In the genomic region with DNA sequence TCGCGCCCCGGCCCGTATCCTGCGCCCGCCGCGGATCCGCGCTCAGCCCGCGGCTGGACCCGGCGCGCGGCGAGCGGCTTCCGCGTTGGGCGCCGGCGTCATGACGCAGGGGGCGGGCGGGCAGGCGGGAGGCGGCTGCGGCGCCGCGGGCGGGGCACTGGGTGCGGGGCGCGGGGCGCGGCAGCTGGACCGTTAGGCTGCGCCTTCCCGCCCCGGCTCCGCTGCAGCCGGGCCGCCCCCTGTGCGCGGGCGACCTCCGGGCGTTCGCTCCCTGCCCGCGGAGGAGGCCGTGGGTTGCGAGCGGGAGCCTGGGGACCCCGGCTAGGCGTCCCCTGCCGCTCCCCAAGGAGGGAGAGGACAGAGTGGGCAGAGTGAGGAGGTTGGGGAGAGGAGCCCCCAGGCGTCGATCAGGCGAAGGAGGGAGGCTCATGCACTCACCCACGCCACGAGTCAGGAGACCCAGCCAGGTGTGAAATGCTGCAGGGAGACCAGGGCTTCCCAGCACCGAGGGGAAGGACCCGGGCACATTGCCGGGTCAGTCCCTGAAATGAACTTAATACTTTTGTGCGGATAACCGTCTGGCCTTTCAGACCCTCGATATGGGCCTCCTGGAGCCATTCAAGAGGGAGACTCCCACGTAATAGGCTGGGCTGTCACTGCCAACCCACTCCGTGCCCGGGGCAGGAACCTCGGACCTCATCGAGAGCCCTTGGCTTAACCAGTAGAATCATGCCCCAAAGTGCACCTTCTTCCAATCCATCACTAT, we compare ENCODE assay signal across 1 cellular context.
TF ChIP-seq lines count a peak whose summit lies in the region.

A gene (minus strand): TSS at position 55 of the 766 bp plus-strand sequence. CDS start 252 bp downstream, outside the sequence.

TF ChIP-seq in K562, 482 proteins besides CTCF, POLR2A, EP300 and RAD21 (continued from another document and continues in another):
- TF ChIP-seq, protein P1, sequence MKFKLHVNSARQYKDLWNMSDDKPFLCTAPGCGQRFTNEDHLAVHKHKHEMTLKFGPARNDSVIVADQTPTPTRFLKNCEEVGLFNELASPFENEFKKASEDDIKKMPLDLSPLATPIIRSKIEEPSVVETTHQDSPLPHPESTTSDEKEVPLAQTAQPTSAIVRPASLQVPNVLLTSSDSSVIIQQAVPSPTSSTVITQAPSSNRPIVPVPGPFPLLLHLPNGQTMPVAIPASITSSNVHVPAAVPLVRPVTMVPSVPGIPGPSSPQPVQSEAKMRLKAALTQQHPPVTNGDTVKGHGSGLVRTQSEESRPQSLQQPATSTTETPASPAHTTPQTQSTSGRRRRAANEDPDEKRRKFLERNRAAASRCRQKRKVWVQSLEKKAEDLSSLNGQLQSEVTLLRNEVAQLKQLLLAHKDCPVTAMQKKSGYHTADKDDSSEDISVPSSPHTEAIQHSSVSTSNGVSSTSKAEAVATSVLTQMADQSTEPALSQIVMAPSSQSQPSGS (CRISPR knock-in tag; IDR thresholded peaks at IDR 0.05) = no peak
- TF ChIP-seq, protein P2, sequence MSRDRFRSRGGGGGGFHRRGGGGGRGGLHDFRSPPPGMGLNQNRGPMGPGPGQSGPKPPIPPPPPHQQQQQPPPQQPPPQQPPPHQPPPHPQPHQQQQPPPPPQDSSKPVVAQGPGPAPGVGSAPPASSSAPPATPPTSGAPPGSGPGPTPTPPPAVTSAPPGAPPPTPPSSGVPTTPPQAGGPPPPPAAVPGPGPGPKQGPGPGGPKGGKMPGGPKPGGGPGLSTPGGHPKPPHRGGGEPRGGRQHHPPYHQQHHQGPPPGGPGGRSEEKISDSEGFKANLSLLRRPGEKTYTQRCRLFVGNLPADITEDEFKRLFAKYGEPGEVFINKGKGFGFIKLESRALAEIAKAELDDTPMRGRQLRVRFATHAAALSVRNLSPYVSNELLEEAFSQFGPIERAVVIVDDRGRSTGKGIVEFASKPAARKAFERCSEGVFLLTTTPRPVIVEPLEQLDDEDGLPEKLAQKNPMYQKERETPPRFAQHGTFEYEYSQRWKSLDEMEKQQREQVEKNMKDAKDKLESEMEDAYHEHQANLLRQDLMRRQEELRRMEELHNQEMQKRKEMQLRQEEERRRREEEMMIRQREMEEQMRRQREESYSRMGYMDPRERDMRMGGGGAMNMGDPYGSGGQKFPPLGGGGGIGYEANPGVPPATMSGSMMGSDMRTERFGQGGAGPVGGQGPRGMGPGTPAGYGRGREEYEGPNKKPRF (IDR thresholded peaks at IDR 0.05; ENCODE audit: low read depth, low read length) = no peak
- TF ChIP-seq ADNP (tag; IDR thresholded peaks at IDR 0.05) = no peak
- TF ChIP-seq ZNF239 (CRISPR knock-in tag; IDR thresholded peaks at IDR 0.05) = no peak
- TF ChIP-seq SP2 (IDR thresholded peaks at IDR 0.05; ENCODE audit: extremely low read depth, low read depth, low read length, poor library complexity, severe bottlenecking) = no peak
- no peak for TF ChIP-seq PHF20 (IDR thresholded peaks at IDR 0.05; ENCODE audit: partially characterized antibody)
- TF ChIP-seq GABPB1 (CRISPR knock-in tag; IDR thresholded peaks at IDR 0.05) = peak; percentile 52; the same call in 1 of the 2 replicates
- no peak for TF ChIP-seq EZH2 (IDR thresholded peaks at IDR 0.05; ENCODE audit: borderline replicate concordance, low read depth, low read length)
- no peak for TF ChIP-seq JUNB (CRISPR knock-in tag; conservative IDR thresholded peaks at IDR 0.05)
- TF ChIP-seq, protein P3, sequence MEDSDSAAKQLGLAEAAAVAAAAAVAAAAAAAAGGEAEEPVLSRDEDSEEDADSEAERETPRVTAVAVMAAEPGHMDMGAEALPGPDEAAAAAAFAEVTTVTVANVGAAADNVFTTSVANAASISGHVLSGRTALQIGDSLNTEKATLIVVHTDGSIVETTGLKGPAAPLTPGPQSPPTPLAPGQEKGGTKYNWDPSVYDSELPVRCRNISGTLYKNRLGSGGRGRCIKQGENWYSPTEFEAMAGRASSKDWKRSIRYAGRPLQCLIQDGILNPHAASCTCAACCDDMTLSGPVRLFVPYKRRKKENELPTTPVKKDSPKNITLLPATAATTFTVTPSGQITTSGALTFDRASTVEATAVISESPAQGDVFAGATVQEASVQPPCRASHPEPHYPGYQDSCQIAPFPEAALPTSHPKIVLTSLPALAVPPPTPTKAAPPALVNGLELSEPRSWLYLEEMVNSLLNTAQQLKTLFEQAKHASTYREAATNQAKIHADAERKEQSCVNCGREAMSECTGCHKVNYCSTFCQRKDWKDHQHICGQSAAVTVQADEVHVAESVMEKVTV (CRISPR knock-in tag; IDR thresholded peaks at IDR 0.05) = no peak
- TF ChIP-seq ESRRA (IDR thresholded peaks at IDR 0.05; ENCODE audit: borderline replicate concordance, low read depth) = no peak
- TF ChIP-seq CC2D1A (IDR thresholded peaks at IDR 0.05) = no peak
- TF ChIP-seq, protein P4, sequence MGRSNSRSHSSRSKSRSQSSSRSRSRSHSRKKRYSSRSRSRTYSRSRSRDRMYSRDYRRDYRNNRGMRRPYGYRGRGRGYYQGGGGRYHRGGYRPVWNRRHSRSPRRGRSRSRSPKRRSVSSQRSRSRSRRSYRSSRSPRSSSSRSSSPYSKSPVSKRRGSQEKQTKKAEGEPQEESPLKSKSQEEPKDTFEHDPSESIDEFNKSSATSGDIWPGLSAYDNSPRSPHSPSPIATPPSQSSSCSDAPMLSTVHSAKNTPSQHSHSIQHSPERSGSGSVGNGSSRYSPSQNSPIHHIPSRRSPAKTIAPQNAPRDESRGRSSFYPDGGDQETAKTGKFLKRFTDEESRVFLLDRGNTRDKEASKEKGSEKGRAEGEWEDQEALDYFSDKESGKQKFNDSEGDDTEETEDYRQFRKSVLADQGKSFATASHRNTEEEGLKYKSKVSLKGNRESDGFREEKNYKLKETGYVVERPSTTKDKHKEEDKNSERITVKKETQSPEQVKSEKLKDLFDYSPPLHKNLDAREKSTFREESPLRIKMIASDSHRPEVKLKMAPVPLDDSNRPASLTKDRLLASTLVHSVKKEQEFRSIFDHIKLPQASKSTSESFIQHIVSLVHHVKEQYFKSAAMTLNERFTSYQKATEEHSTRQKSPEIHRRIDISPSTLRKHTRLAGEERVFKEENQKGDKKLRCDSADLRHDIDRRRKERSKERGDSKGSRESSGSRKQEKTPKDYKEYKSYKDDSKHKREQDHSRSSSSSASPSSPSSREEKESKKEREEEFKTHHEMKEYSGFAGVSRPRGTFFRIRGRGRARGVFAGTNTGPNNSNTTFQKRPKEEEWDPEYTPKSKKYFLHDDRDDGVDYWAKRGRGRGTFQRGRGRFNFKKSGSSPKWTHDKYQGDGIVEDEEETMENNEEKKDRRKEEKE (IDR thresholded peaks at IDR 0.05; ENCODE audit: borderline replicate concordance in 1 of 2, control insufficient read depth in 1 of 2, low read depth in 2 of 2, low read length in 1 of 2) = no peak
- TF ChIP-seq FOXK1 (CRISPR knock-in tag; IDR thresholded peaks at IDR 0.05; ENCODE audit: borderline replicate concordance) = 0 out of 2 replicates have a peak, but pooled peaks have one; percentile 30
- TF ChIP-seq PHF21A (IDR thresholded peaks at IDR 0.05; ENCODE audit: borderline replicate concordance, low read depth) = no peak
- TF ChIP-seq SMARCB1 (IDR thresholded peaks at IDR 0.05; ENCODE audit: insufficient read length, low read depth) = no peak
- no peak for TF ChIP-seq RBBP5 (IDR thresholded peaks at IDR 0.05; ENCODE audit: borderline replicate concordance, insufficient read depth, low read length, poor library complexity, severe bottlenecking)
- TF ChIP-seq, protein P5, sequence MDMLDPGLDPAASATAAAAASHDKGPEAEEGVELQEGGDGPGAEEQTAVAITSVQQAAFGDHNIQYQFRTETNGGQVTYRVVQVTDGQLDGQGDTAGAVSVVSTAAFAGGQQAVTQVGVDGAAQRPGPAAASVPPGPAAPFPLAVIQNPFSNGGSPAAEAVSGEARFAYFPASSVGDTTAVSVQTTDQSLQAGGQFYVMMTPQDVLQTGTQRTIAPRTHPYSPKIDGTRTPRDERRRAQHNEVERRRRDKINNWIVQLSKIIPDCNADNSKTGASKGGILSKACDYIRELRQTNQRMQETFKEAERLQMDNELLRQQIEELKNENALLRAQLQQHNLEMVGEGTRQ (CRISPR knock-in tag; IDR thresholded peaks at IDR 0.05) = no peak
- no peak for TF ChIP-seq PCBP1 (IDR thresholded peaks at IDR 0.05; ENCODE audit: low read depth, low read length, poor library complexity, severe bottlenecking)
- TF ChIP-seq CHD2 (IDR thresholded peaks at IDR 0.05; ENCODE audit: low read depth, low read length) = no peak
- no peak for TF ChIP-seq EP400 (IDR thresholded peaks at IDR 0.05)
- TF ChIP-seq NCOR1 (IDR thresholded peaks at IDR 0.05) = no peak
- TF ChIP-seq SREBF2 (CRISPR knock-in tag; IDR thresholded peaks at IDR 0.05) = no peak
- TF ChIP-seq, protein P6, sequence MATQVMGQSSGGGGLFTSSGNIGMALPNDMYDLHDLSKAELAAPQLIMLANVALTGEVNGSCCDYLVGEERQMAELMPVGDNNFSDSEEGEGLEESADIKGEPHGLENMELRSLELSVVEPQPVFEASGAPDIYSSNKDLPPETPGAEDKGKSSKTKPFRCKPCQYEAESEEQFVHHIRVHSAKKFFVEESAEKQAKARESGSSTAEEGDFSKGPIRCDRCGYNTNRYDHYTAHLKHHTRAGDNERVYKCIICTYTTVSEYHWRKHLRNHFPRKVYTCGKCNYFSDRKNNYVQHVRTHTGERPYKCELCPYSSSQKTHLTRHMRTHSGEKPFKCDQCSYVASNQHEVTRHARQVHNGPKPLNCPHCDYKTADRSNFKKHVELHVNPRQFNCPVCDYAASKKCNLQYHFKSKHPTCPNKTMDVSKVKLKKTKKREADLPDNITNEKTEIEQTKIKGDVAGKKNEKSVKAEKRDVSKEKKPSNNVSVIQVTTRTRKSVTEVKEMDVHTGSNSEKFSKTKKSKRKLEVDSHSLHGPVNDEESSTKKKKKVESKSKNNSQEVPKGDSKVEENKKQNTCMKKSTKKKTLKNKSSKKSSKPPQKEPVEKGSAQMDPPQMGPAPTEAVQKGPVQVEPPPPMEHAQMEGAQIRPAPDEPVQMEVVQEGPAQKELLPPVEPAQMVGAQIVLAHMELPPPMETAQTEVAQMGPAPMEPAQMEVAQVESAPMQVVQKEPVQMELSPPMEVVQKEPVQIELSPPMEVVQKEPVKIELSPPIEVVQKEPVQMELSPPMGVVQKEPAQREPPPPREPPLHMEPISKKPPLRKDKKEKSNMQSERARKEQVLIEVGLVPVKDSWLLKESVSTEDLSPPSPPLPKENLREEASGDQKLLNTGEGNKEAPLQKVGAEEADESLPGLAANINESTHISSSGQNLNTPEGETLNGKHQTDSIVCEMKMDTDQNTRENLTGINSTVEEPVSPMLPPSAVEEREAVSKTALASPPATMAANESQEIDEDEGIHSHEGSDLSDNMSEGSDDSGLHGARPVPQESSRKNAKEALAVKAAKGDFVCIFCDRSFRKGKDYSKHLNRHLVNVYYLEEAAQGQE (CRISPR knock-in tag; IDR thresholded peaks at IDR 0.05; ENCODE audit: low read depth) = peak; percentile 49; the same call in 1 of the 2 replicates
- TF ChIP-seq, protein P7, sequence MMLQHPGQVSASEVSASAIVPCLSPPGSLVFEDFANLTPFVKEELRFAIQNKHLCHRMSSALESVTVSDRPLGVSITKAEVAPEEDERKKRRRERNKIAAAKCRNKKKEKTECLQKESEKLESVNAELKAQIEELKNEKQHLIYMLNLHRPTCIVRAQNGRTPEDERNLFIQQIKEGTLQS (IDR thresholded peaks at IDR 0.05) = no peak
- TF ChIP-seq, protein P7 (CRISPR knock-in tag; conservative IDR thresholded peaks at IDR 0.05) = no peak
- TF ChIP-seq SNRNP70 (optimal IDR thresholded peaks at IDR 0.05; ENCODE audit: low read depth, low read length) = no peak
- TF ChIP-seq, protein P8, sequence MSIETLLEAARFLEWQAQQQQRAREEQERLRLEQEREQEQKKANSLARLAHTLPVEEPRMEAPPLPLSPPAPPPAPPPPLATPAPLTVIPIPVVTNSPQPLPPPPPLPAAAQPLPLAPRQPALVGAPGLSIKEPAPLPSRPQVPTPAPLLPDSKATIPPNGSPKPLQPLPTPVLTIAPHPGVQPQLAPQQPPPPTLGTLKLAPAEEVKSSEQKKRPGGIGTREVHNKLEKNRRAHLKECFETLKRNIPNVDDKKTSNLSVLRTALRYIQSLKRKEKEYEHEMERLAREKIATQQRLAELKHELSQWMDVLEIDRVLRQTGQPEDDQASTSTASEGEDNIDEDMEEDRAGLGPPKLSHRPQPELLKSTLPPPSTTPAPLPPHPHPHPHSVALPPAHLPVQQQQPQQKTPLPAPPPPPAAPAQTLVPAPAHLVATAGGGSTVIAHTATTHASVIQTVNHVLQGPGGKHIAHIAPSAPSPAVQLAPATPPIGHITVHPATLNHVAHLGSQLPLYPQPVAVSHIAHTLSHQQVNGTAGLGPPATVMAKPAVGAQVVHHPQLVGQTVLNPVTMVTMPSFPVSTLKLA (conservative IDR thresholded peaks at IDR 0.05) = no peak
- TF ChIP-seq ZNF354B (CRISPR knock-in tag; IDR thresholded peaks at IDR 0.05) = no peak
- peak; percentile 63 for TF ChIP-seq MYBL2 (IDR thresholded peaks at IDR 0.05; ENCODE audit: low read depth)
- TF ChIP-seq MYBL2 (CRISPR knock-in tag; IDR thresholded peaks at IDR 0.05; ENCODE audit: borderline replicate concordance) = no peak
- no peak for TF ChIP-seq CSDE1 (IDR thresholded peaks at IDR 0.05)
- TF ChIP-seq, protein P9, sequence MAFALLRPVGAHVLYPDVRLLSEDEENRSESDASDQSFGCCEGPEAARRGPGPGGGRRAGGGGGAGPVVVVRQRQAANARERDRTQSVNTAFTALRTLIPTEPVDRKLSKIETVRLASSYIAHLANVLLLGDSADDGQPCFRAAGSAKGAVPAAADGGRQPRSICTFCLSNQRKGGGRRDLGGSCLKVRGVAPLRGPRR (CRISPR knock-in tag; IDR thresholded peaks at IDR 0.05) = no peak
- TF ChIP-seq ZNF445 (CRISPR knock-in tag; IDR thresholded peaks at IDR 0.05; ENCODE audit: low read depth) = no peak
- no peak for TF ChIP-seq KDM4B (IDR thresholded peaks at IDR 0.05; ENCODE audit: borderline replicate concordance in 2 of 2, low read depth in 1 of 2)
- peak; percentile 82 for TF ChIP-seq SMAD4 (CRISPR knock-in tag; conservative IDR thresholded peaks at IDR 0.05)
- TF ChIP-seq ZNF764 (CRISPR knock-in tag; IDR thresholded peaks at IDR 0.05; ENCODE audit: low read depth) = no peak
- 0 out of 2 replicates have a peak, but pooled peaks have one; percentile 70 for TF ChIP-seq ZNF232 (CRISPR knock-in tag; IDR thresholded peaks at IDR 0.05)
- TF ChIP-seq, protein P10, sequence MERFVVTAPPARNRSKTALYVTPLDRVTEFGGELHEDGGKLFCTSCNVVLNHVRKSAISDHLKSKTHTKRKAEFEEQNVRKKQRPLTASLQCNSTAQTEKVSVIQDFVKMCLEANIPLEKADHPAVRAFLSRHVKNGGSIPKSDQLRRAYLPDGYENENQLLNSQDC (CRISPR knock-in tag; IDR thresholded peaks at IDR 0.05) = no peak
- TF ChIP-seq SMAD1 (IDR thresholded peaks at IDR 0.05; ENCODE audit: low read depth, low read length, partially characterized antibody) = peak; percentile 58
- TF ChIP-seq NFYB (IDR thresholded peaks at IDR 0.05; ENCODE audit: extremely low read depth, insufficient read length) = no peak
- no peak for TF ChIP-seq BMI1 (IDR thresholded peaks at IDR 0.05; ENCODE audit: low read length)
- peak; percentile 14 for TF ChIP-seq KDM5B (IDR thresholded peaks at IDR 0.05; ENCODE audit: insufficient replicate concordance, low read depth, low read length)
